18 cellular contexts compared by ENCODE assay signal in genomic region chr4:95839891-95840290, GRCh38. TPM values are rescaled to one million over a fixed set of nuclear protein-coding genes. Genes with fewer than 3 reads are reported as not detected.
DNase-seq lines count a peak whose midpoint lies in the region; ATAC-seq and TF ChIP-seq lines count a peak whose summit lies in the region.
"Had no signal": no experiment of that assay in that cellular context is flagged by ENCODE, and none has a peak within 500 bp of the region (broad histone marks: within the 10 kb centered on the region; RNA-seq: fewer than 3 reads in every experiment).

PDHA2 (plus strand) TSS chr4:95840093; CDS start chr4:95840151, 58 bp downstream.

- peaks cover 12% of the 10 kb centered on the region; the same call in 1 of the 3 replicates for H3K9me3 Mint-ChIP-seq in GM23338
- no peaks in the 10 kb centered on the region; the same call in none of the 2 replicates for H3K9me3 Mint-ChIP-seq in WTC11
- peaks cover 2% of the 10 kb centered on the region for H3K9me3 Mint-ChIP-seq in activated T-cell treated with anti-CD3 and anti-CD28 coated beads, Interleukin-2, amount 50 U/mL, for 24 hours
- H3K9me3 Mint-ChIP-seq: CD8-positive, alpha-beta T cell had no signal

- H3K36me3 ChIP-seq in GM23338 (ENCODE audit: insufficient read depth): no peaks in the 10 kb centered on the region
- no peaks in the 10 kb centered on the region for H3K36me3 ChIP-seq in lower lobe of right lung
- H3K36me3 ChIP-seq in ascending aorta: no peaks in the 10 kb centered on the region
- H3K36me3 ChIP-seq: BE2C had no signal

- CTCF ChIA-PET in WTC11 (lab: Charles Lee): no interaction called here

- H2AFZ ChIP-seq in GM23338: no peak within 1 kb of the TSS
- H2AFZ ChIP-seq: GM23248 had no signal

- DNase-seq in GM23338 (ENCODE audit: low spot score) (peak; percentile 12), WTC11 (ENCODE audit: low spot score) (peak; percentile 17), lower lobe of right lung (peak; percentile 32), posterior vena cava (ENCODE audit: low spot score) (peak; percentile 73), ascending aorta (ENCODE audit: low spot score in 2 of 2) (no peak)
- DNase-seq in activated T-cell treated with anti-CD3 and anti-CD28 coated beads, Interleukin-2, amount 50 U/mL, for 24 hours: no peak
- DNase-seq: BE2C; Caco-2; CD8-positive, alpha-beta T cell; DMS53; GF-D8; GM23248; HCEC 1CT; HFFc6 had no signal

- H3K27me3 Mint-ChIP-seq in GM23338 (ENCODE audit: insufficient read depth, low read depth, poor library complexity) (peaks cover 5% of the 10 kb centered on the region), WTC11 (ENCODE audit: low read depth) (no peaks in the 10 kb centered on the region)
- no peaks in the 10 kb centered on the region for H3K27me3 Mint-ChIP-seq in activated T-cell treated with anti-CD3 and anti-CD28 coated beads, Interleukin-2, amount 50 U/mL, for 24 hours

- no peak within 1 kb of the TSS for H3K4me3 ChIP-seq in GM23338
- no peak within 1 kb of the TSS for H3K4me3 ChIP-seq in lower lobe of right lung
- no peak within 1 kb of the TSS for H3K4me3 ChIP-seq in ascending aorta
- H3K4me3 ChIP-seq: GM23248 had no signal

- H3K27ac Mint-ChIP-seq in GM23338: no peak within 1 kb of the TSS
- no peak within 1 kb of the TSS for H3K27ac Mint-ChIP-seq in WTC11
- H3K27ac Mint-ChIP-seq in activated T-cell treated with anti-CD3 and anti-CD28 coated beads, Interleukin-2, amount 50 U/mL, for 24 hours: no peak within 1 kb of the TSS
- H3K27ac Mint-ChIP-seq: CD14-positive monocyte; CD8-positive, alpha-beta T cell; HFFc6 had no signal

- POLR2A ChIA-PET in WTC11 (lab: Charles Lee): no interaction called here

- H3K4me1 Mint-ChIP-seq in GM23338 (peaks cover 25% of the 10 kb centered on the region), WTC11 (peaks cover 35% of the 10 kb centered on the region)
- H3K4me1 Mint-ChIP-seq in activated T-cell treated with anti-CD3 and anti-CD28 coated beads, Interleukin-2, amount 50 U/mL, for 24 hours (ENCODE audit: low read depth): no peaks in the 10 kb centered on the region
- H3K4me1 Mint-ChIP-seq: CD14-positive monocyte had no signal

- H3K4me1 ChIP-seq in GM23338 (ENCODE audit: insufficient read depth) (peaks cover 14% of the 10 kb centered on the region), lower lobe of right lung (no peaks in the 10 kb centered on the region), ascending aorta (no peaks in the 10 kb centered on the region)
- H3K4me1 ChIP-seq: BE2C, Caco-2 had no signal

- peak in 1 of 2 experiments; percentile 29; a peak in 1 of 4 replicates for TF ChIP-seq CTCF in GM23338 (conservative IDR thresholded peaks at IDR 0.05; ENCODE audit: low read depth in 2 of 2)
- no peak for TF ChIP-seq CTCF in WTC11 (IDR thresholded peaks at IDR 0.05)
- TF ChIP-seq CTCF in lower lobe of right lung (IDR thresholded peaks at IDR 0.05): no peak
- no peak for TF ChIP-seq CTCF in ascending aorta (IDR thresholded peaks at IDR 0.05)

- H3K9me3 ChIP-seq in lower lobe of right lung (no peaks in the 10 kb centered on the region), ascending aorta (no peaks in the 10 kb centered on the region)
- H3K9me3 ChIP-seq: BE2C, Caco-2 had no signal

- H3K4me2 ChIP-seq in GM23338: no peak within 1 kb of the TSS

- H3K27me3 ChIP-seq in GM23338 (ENCODE audit: insufficient read depth) (no peaks in the 10 kb centered on the region), lower lobe of right lung (ENCODE audit: low read depth) (no peaks in the 10 kb centered on the region), ascending aorta (no peaks in the 10 kb centered on the region)
- H3K27me3 ChIP-seq: BE2C had no signal

- H3K36me3 Mint-ChIP-seq in GM23338 (ENCODE audit: low read depth) (peaks cover 19% of the 10 kb centered on the region), WTC11 (no peaks in the 10 kb centered on the region)
- no peaks in the 10 kb centered on the region for H3K36me3 Mint-ChIP-seq in activated T-cell treated with anti-CD3 and anti-CD28 coated beads, Interleukin-2, amount 50 U/mL, for 24 hours (ENCODE audit: low read depth)
- H3K36me3 Mint-ChIP-seq: CD14-positive monocyte; CD8-positive, alpha-beta T cell had no signal

- no peak for ATAC-seq in GM23338
- ATAC-seq in WTC11: peak; percentile 26; the same call in 1 of the 2 replicates
- ATAC-seq in lower lobe of right lung: no peak
- no peak for ATAC-seq in GM21367 (IDR thresholded peaks at IDR 0.05; ENCODE audit: unreplicated experiment)
- ATAC-seq in HG02610 (IDR thresholded peaks at IDR 0.05; ENCODE audit: unreplicated experiment): no peak
- ATAC-seq: CD8-positive, alpha-beta T cell had no signal

- no peak within 1 kb of the TSS for H3K27ac ChIP-seq in GM23338 (ENCODE audit: low read depth)
- no peak within 1 kb of the TSS for H3K27ac ChIP-seq in lower lobe of right lung
- H3K27ac ChIP-seq in ascending aorta: no peak within 1 kb of the TSS
- H3K27ac ChIP-seq: GM23248, HL-60 had no signal

- no peaks in the 10 kb centered on the region for H3K79me2 ChIP-seq in GM23338 (replicated peaks; ENCODE audit: insufficient read depth)

- no peaks in the 10 kb centered on the region for H3F3A ChIP-seq in GM23338 (replicated peaks; ENCODE audit: low read depth)

- H3K4me3 Mint-ChIP-seq in GM23338 (no peak within 1 kb of the TSS), WTC11 (no peak within 1 kb of the TSS)
- H3K4me3 Mint-ChIP-seq in activated T-cell treated with anti-CD3 and anti-CD28 coated beads, Interleukin-2, amount 50 U/mL, for 24 hours: no peak within 1 kb of the TSS
- H3K4me3 Mint-ChIP-seq: CD14-positive monocyte; CD8-positive, alpha-beta T cell; HFFc6 had no signal

- no peaks in the 10 kb centered on the region for H3K9me2 ChIP-seq in GM23338 (ENCODE audit: insufficient read depth)

- no peaks in the 10 kb centered on the region for H4K20me1 ChIP-seq in GM23338 (replicated peaks; ENCODE audit: insufficient read depth)

- intact Hi-C loops in lower lobe of right lung (cut with DNase I) (no loop called here), posterior vena cava (cut with DNase I) (no loop called here), ascending aorta (cut with DNase I) (no loop called here)

TF ChIP-seq in GM23338, 12 proteins besides CTCF, POLR2A, EP300 and RAD21 (continues in another document):
- no peak for TF ChIP-seq ETS1 (IDR thresholded peaks at IDR 0.05)

TF ChIP-seq in WTC11, 78 proteins besides CTCF, POLR2A, EP300 and RAD21 (continues in another document):
- TF ChIP-seq ZMAT4 (CRISPR knock-in tag; IDR thresholded peaks at IDR 0.05) (no peak), NFATC4 (CRISPR knock-in tag; IDR thresholded peaks at IDR 0.05) (no peak), NR3C1 (CRISPR knock-in tag; conservative IDR thresholded peaks at IDR 0.05; ENCODE audit: low read depth) (no peak), PRRX2 (CRISPR knock-in tag; IDR thresholded peaks at IDR 0.05) (no peak), E2F4 (CRISPR knock-in tag; IDR thresholded peaks at IDR 0.05; ENCODE audit: borderline replicate concordance, low read depth) (no peak), ZNF671 (CRISPR knock-in tag; IDR thresholded peaks at IDR 0.05) (no peak), ZNF416 (CRISPR knock-in tag; IDR thresholded peaks at IDR 0.05) (no peak), KAT7 (CRISPR knock-in tag; IDR thresholded peaks at IDR 0.05; ENCODE audit: borderline replicate concordance) (no peak), USF2 (CRISPR knock-in tag; IDR thresholded peaks at IDR 0.05) (no peak)

RNA-seq across cellular contexts. Expression of gene PDHA2, which starts in this region (rescaled TPM):
- not detected in 2 replicates for total RNA-seq in GM23338 (2014; rRNA removed; shearing (Covaris generic))
- not detected in 2 replicates for polyA plus RNA-seq in GM23338 (2016; fragmentation: Nextera tagmentation; extraction: Ambion mirVana)
- total RNA-seq in WTC11 (2021) (not detected in 3 replicates), lower lobe of right lung (not detected), posterior vena cava (not detected), ascending aorta (not detected)
- total RNA-seq: Caco-2; CD8-positive, alpha-beta T cell; GM23248; HFFc6 had no signal
- polyA plus RNA-seq: CD14-positive monocyte, GM23248 had no signal

Comparison
In these comparisons a context has a peak if more than half of its experiments do, and no peak if none do; other contexts are left out.
1. Peak in DNase-seq in GM23338; RNA of the gene not detected or under 1 TPM.
2. Peak in DNase-seq and ATAC-seq in WTC11; RNA of the gene not detected or under 1 TPM.
3. Peak in DNase-seq in lower lobe of right lung; RNA of the gene not detected or under 1 TPM.
4. Peak in DNase-seq in posterior vena cava; RNA of the gene not detected or under 1 TPM.